In the genomic region with DNA sequence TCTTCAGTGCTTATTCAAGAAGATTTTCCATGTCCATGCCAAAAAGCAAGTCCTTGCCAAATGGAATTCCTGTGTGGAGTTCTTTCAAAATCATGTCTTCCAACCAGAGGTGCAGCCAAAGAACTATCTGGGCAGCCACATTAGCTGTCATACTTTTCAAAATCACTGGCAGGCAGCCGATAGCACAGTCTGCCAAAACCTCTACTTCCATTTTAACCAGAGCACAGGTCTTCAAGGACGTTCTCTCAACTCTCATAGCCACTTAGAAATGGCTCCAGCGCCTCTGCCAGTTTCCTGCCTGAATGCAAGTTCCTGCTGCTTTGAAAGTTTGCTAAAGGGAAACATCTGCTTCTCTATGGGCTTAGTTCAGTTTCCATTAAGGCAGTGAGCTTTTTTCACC, we compare ENCODE assay signal across 12 cellular contexts.
A peak's percentile ranks its signal among the peaks of the same experiment; 100 is the strongest.
DNase-seq lines count a peak whose midpoint lies in the region; TF ChIP-seq lines count a peak whose summit lies in the region.
"Had no signal": no experiment of that assay in that cellular context is flagged by ENCODE, and none has a peak within 500 bp of the region (broad histone marks: within the 10 kb centered on the region; RNA-seq: fewer than 3 reads in every experiment).

No MANE protein-coding gene starts in this region.

- H3K9me3 Mint-ChIP-seq in activated CD4-positive, alpha-beta memory T cell treated with anti-CD3 and anti-CD28 coated beads, Interleukin-2, amount 10 ng/mL, durations not matched to agents 7 days and 5 days = peaks cover 4% of the 10 kb centered on the region

- CTCF ChIA-PET in PC-9 (lab: Charles Lee) = no interaction called here
- CTCF ChIA-PET in activated CD4-positive, alpha-beta memory T cell treated with anti-CD3 and anti-CD28 coated beads, Interleukin-2, amount 10 ng/mL, durations not matched to agents 7 days and 5 days (lab: Charles Lee) = no interaction called here

- H3K27ac ChIP-seq in PC-9 = no peak overlapping the region
- no peak overlapping the region for H3K27ac ChIP-seq in neuronal stem cell (replicated peaks; ENCODE audit: low read length)

- no peak overlapping the region for H2BK15ac ChIP-seq in neuronal stem cell (ENCODE audit: low read length)

- no peaks in the 10 kb centered on the region for H3K4me1 Mint-ChIP-seq in activated CD4-positive, alpha-beta memory T cell treated with anti-CD3 and anti-CD28 coated beads, Interleukin-2, amount 10 ng/mL, durations not matched to agents 7 days and 5 days

- no CpG with 5 or more reads among the region's 3 CpGs for WGBS in neuronal stem cell (ENCODE audit: extremely low coverage in 2 of 2, insufficient read length in 2 of 2, insufficient replicate concordance in 1 of 2), 2 donors

- H3K36me3 Mint-ChIP-seq in activated CD4-positive, alpha-beta memory T cell treated with anti-CD3 and anti-CD28 coated beads, Interleukin-2, amount 10 ng/mL, durations not matched to agents 7 days and 5 days (ENCODE audit: low read depth) = no peaks in the 10 kb centered on the region

- H3K18ac ChIP-seq in neuronal stem cell (ENCODE audit: low read length) = no peak overlapping the region

- H3K14ac ChIP-seq in neuronal stem cell (ENCODE audit: low read length) = no peak overlapping the region

- H3K79me1 ChIP-seq in neuronal stem cell (ENCODE audit: low read depth, low read length) = no peaks in the 10 kb centered on the region

- H3K4me3 Mint-ChIP-seq in activated CD4-positive, alpha-beta memory T cell treated with anti-CD3 and anti-CD28 coated beads, Interleukin-2, amount 10 ng/mL, durations not matched to agents 7 days and 5 days = no peak overlapping the region
- H3K4me3 Mint-ChIP-seq: CD4-positive, alpha-beta T cell; T-helper 2 cell treated with Interferon-gamma antibody and Interleukin-4, amounts not matched to agents 5 μg/mL and 100 μg/mL, for 36 hours had no signal

- H4K8ac ChIP-seq in neuronal stem cell (ENCODE audit: low read depth, low read length) = no peak overlapping the region

- no peaks in the 10 kb centered on the region for H4K20me1 ChIP-seq in PC-9 (ENCODE audit: insufficient read depth)

- H3K9me3 ChIP-seq in PC-9 (ENCODE audit: insufficient read depth, low read depth) (no peaks in the 10 kb centered on the region), neuronal stem cell (replicated peaks in 1 of 2; ENCODE audit: control insufficient read depth in 2 of 2, insufficient read depth in 1 of 2, low read depth in 1 of 2, low read length in 2 of 2) (no peaks in the 10 kb centered on the region)

- H3K4me3 ChIP-seq in AG10803 (ENCODE audit: low read length) (no peak overlapping the region), PC-9 (no peak overlapping the region), foreskin fibroblast (ENCODE audit: low read depth in 1 of 2, low read length in 2 of 2) (no peak overlapping the region), neuronal stem cell (ENCODE audit: low read length in 2 of 2) (no peak overlapping the region)

- no peak overlapping the region for H2BK5ac ChIP-seq in neuronal stem cell (ENCODE audit: low read length)

- H3K4me1 ChIP-seq in PC-9 (replicated peaks; ENCODE audit: insufficient read depth) (no peaks in the 10 kb centered on the region), neuronal stem cell (ENCODE audit: control insufficient read depth in 2 of 2, insufficient read depth in 1 of 2, low read depth in 1 of 2, low read length in 2 of 2) (peaks cover 0 to 6% of the 10 kb centered on the region in 2 donors)

- POLR2A ChIA-PET in PC-9 (lab: Charles Lee; ENCODE audit: unreplicated experiment) = no interaction called here
- POLR2A ChIA-PET in activated CD4-positive, alpha-beta memory T cell treated with anti-CD3 and anti-CD28 coated beads, Interleukin-2, amount 10 ng/mL, durations not matched to agents 7 days and 5 days (lab: Charles Lee) = no interaction called here

- no TSS peak for BruUV-seq in PC-9 (replicated peaks; lab: Mats Ljungman, UMichigan)

- no peak overlapping the region for H3K27ac Mint-ChIP-seq in activated CD4-positive, alpha-beta memory T cell treated with anti-CD3 and anti-CD28 coated beads, Interleukin-2, amount 10 ng/mL, durations not matched to agents 7 days and 5 days
- H3K27ac Mint-ChIP-seq: CD4-positive, alpha-beta T cell; T-helper 2 cell treated with Interferon-gamma antibody and Interleukin-4, amounts not matched to agents 5 μg/mL and 100 μg/mL, for 36 hours had no signal

- TF ChIP-seq CTCF in AG10803 (conservative IDR thresholded peaks at IDR 0.05; ENCODE audit: low read length) (no peak), PC-9 (conservative IDR thresholded peaks at IDR 0.05) (no peak), foreskin fibroblast (IDR thresholded peaks at IDR 0.05; ENCODE audit: low read depth, low read length) (no peak)

- no peaks in the 10 kb centered on the region for H3K79me2 ChIP-seq in PC-9 (ENCODE audit: low read depth)

- peak overlapping the region; percentile 28; the same call in 1 of the 2 replicates for H2AFZ ChIP-seq in PC-9
- peak overlapping the region; percentile 84 for H2AFZ ChIP-seq in neuronal stem cell (ENCODE audit: low read length)

- no peaks in the 10 kb centered on the region for H3K27me3 Mint-ChIP-seq in activated CD4-positive, alpha-beta memory T cell treated with anti-CD3 and anti-CD28 coated beads, Interleukin-2, amount 10 ng/mL, durations not matched to agents 7 days and 5 days
- H3K27me3 Mint-ChIP-seq: CD4-positive, alpha-beta T cell had no signal

- no peak overlapping the region for H3K4ac ChIP-seq in neuronal stem cell (ENCODE audit: low read length)

- DNase-seq in AG10803 (ENCODE audit: low read depth) (peak; percentile 97), PC-9 (no peak), foreskin fibroblast (peak; percentile 78 to 90), neuronal stem cell (ENCODE audit: low spot score) (no peak), NCI-H2196 (lab: John Stamatoyannopoulos, UW; ENCODE audit: unreplicated experiment) (no peak), T-helper 9 cell (no peak)
- no peak for DNase-seq in activated naive CD4-positive, alpha-beta T cell (lab: John Stamatoyannopoulos, UW)
- no peak for DNase-seq in activated CD4-positive, alpha-beta memory T cell treated with anti-CD3 and anti-CD28 coated beads, Interleukin-2, amount 10 ng/mL, durations not matched to agents 7 days and 5 days
- DNase-seq: CD4-positive, alpha-beta T cell; H7; NCI-H2171 had no signal

- no peaks in the 10 kb centered on the region for H3F3A ChIP-seq in PC-9 (ENCODE audit: insufficient read depth, low read depth)

- H3K9ac ChIP-seq in neuronal stem cell (ENCODE audit: low read depth, low read length, poor library complexity) = no peak overlapping the region

- H2BK12ac ChIP-seq in neuronal stem cell (ENCODE audit: low read length) = no peak overlapping the region

- no peaks in the 10 kb centered on the region for H3K27me3 ChIP-seq in PC-9 (ENCODE audit: insufficient read depth, low read depth)
- H3K27me3 ChIP-seq in neuronal stem cell (ENCODE audit: control insufficient read depth in 3 of 3, insufficient read depth in 3 of 3, low read depth in 1 of 3, low read length in 3 of 3) = no peaks in the 10 kb centered on the region

- H3K4me2 ChIP-seq in PC-9 (no peak overlapping the region), neuronal stem cell (ENCODE audit: insufficient read depth, low read length, poor library complexity, severe bottlenecking) (no peak overlapping the region)

- intact Hi-C loops in PC-9 (cut with micrococcal nuclease; ENCODE audit: unreplicated experiment) = no loop called here

- H3K23ac ChIP-seq in neuronal stem cell (ENCODE audit: low read depth, low read length, poor library complexity) = no peak overlapping the region

- no peak overlapping the region for H2BK120ac ChIP-seq in neuronal stem cell (ENCODE audit: low read depth, low read length)

- H3K36me3 ChIP-seq in PC-9 (ENCODE audit: low read depth) = no peaks in the 10 kb centered on the region
- no peaks in the 10 kb centered on the region for H3K36me3 ChIP-seq in neuronal stem cell (replicated peaks in 1 of 2; ENCODE audit: control insufficient read depth in 2 of 2, insufficient read depth in 2 of 2, low read length in 2 of 2)

- H4K91ac ChIP-seq in neuronal stem cell (ENCODE audit: low read depth, low read length, poor library complexity) = no peak overlapping the region

- H3K9me2 ChIP-seq in PC-9 (ENCODE audit: insufficient read depth) = no peaks in the 10 kb centered on the region

- H2AK5ac ChIP-seq in neuronal stem cell (ENCODE audit: low read depth, low read length) = no peak overlapping the region

Comparison
In these comparisons a context has a peak if more than half of its experiments do, and no peak if none do; other contexts are left out.
1. DNase-seq: peak in AG10803 (single experiment) and foreskin fibroblast (2 of 2); none in PC-9 (0 of 2), neuronal stem cell (single experiment), activated naive CD4-positive, alpha-beta T cell (0 of 4), NCI-H2196 (single experiment), activated CD4-positive, alpha-beta memory T cell treated with anti-CD3 and anti-CD28 coated beads, Interleukin-2, amount 10 ng/mL, durations not matched to agents 7 days and 5 days (single experiment) and T-helper 9 cell (single experiment).